In genomic region chr9:110808599-110808980, GRCh38 we compare ENCODE assay signal across 12 cellular contexts.
DNase-seq lines count a peak whose midpoint lies in the region; ATAC-seq and TF ChIP-seq lines count a peak whose summit lies in the region.
"Had no signal": no experiment of that assay in that cellular context is flagged by ENCODE, and none has a peak within 500 bp of the region (broad histone marks: within the 10 kb centered on the region; RNA-seq: fewer than 3 reads in every experiment).

No MANE protein-coding gene starts in this region.

- no peak overlapping the region for H2BK5ac ChIP-seq in mesendoderm (ENCODE audit: low read length)

- peak; percentile 96 for ATAC-seq in GM19328 (IDR thresholded peaks at IDR 0.05; ENCODE audit: unreplicated experiment)
- peak; percentile 98 for ATAC-seq in HG02798 (IDR thresholded peaks at IDR 0.05; ENCODE audit: poor library complexity, unreplicated experiment)
- ATAC-seq in HG03558 (IDR thresholded peaks at IDR 0.05; ENCODE audit: extremely low read depth, unreplicated experiment) = peak; percentile 92
- ATAC-seq in activated CD8-positive, alpha-beta memory T cell treated with anti-CD3 and anti-CD28 coated beads, Interleukin-2, amount 10 ng/mL, durations not matched to agents 7 days and 5 days = no peak
- ATAC-seq: foreskin keratinocyte, right cardiac atrium had no signal

- no peaks in the 10 kb centered on the region for H3K36me3 Mint-ChIP-seq in activated CD8-positive, alpha-beta memory T cell treated with anti-CD3 and anti-CD28 coated beads, Interleukin-2, amount 10 ng/mL, durations not matched to agents 7 days and 5 days

- H3K56ac ChIP-seq in mesendoderm (ENCODE audit: low read length) = no peak overlapping the region

- in situ Hi-C loops in mammary epithelial cell (cut with MboI; ENCODE audit: low sequenced_read_pairs in 2 of 2) = no loop called here

- H3K27me3 ChIP-seq in mesendoderm (ENCODE audit: insufficient read depth, low read length, poor library complexity) = no peaks in the 10 kb centered on the region
- no peaks in the 10 kb centered on the region for H3K27me3 ChIP-seq in mammary epithelial cell (ENCODE audit: insufficient read depth, low read length)
- H3K27me3 ChIP-seq: foreskin keratinocyte had no signal

- DNase-seq in GM10248 (ENCODE audit: extremely low spot score) (peak; percentile 54), mesendoderm (no peak), mammary epithelial cell (no peak)
- no peak for DNase-seq in activated CD4-positive, CD25-positive, alpha-beta regulatory T cell treated with anti-CD3 and anti-CD28 coated beads, Interleukin-2, amount 50 U/mL, for 72 hours
- no peak for DNase-seq in activated CD8-positive, alpha-beta memory T cell treated with anti-CD3 and anti-CD28 coated beads, Interleukin-2, amount 10 ng/mL, durations not matched to agents 7 days and 5 days
- DNase-seq: activated T-cell treated with anti-CD3 and anti-CD28 coated beads for 4 hours, cerebellar nuclear complex, foreskin keratinocyte, right cardiac atrium had no signal

- H3K4me1 Mint-ChIP-seq in activated CD8-positive, alpha-beta memory T cell treated with anti-CD3 and anti-CD28 coated beads, Interleukin-2, amount 10 ng/mL, durations not matched to agents 7 days and 5 days = no peaks in the 10 kb centered on the region

- no peak overlapping the region for H3K4me2 ChIP-seq in mesendoderm (ENCODE audit: low read length)
- H3K4me2 ChIP-seq in mammary epithelial cell (ENCODE audit: insufficient read depth, low read depth, low read length) = no peak overlapping the region

- BruUV-seq in mammary epithelial cell (replicated peaks; lab: Mats Ljungman, UMichigan) = no TSS peak

- H3K79me1 ChIP-seq in mesendoderm (ENCODE audit: low read length) = no peaks in the 10 kb centered on the region

- H3K27me3 Mint-ChIP-seq in activated CD8-positive, alpha-beta memory T cell treated with anti-CD3 and anti-CD28 coated beads, Interleukin-2, amount 10 ng/mL, durations not matched to agents 7 days and 5 days = no peaks in the 10 kb centered on the region

- no peaks in the 10 kb centered on the region for H3K9me3 Mint-ChIP-seq in activated CD8-positive, alpha-beta memory T cell treated with anti-CD3 and anti-CD28 coated beads, Interleukin-2, amount 10 ng/mL, durations not matched to agents 7 days and 5 days (ENCODE audit: low read depth)

- no peaks in the 10 kb centered on the region for H3K9me3 ChIP-seq in mammary epithelial cell (replicated peaks; ENCODE audit: insufficient read depth, low read length)

- H3K27ac ChIP-seq in mesendoderm (ENCODE audit: low read depth, low read length) = no peak overlapping the region
- H3K27ac ChIP-seq in mammary epithelial cell (ENCODE audit: insufficient read depth, low read depth, low read length) = no peak overlapping the region
- H3K27ac ChIP-seq: foreskin keratinocyte had no signal

- TF ChIP-seq CTCF in GM10248 (IDR thresholded peaks at IDR 0.05; ENCODE audit: control extremely low read depth, extremely low read depth, low read depth, missing control alignments) (no peak), mammary epithelial cell (conservative IDR thresholded peaks at IDR 0.05 in 1 of 2, IDR thresholded peaks at IDR 0.05 in 1 of 2; ENCODE audit: extremely low read depth in 1 of 2, insufficient read depth in 1 of 2, low read depth in 1 of 2, low read length in 2 of 2) (no peak)

- dilution Hi-C loops in mammary epithelial cell (cut with HindIII; ENCODE audit: low sequenced_read_pairs) = loop anchor here (25.0 kb wide), 1 partner anchor 121 kb away; no protein-coding TSS in a partner anchor

- H3K4me1 ChIP-seq in mesendoderm (ENCODE audit: control insufficient read depth, low read depth, low read length) (no peaks in the 10 kb centered on the region), mammary epithelial cell (ENCODE audit: insufficient read depth, low read length) (no peaks in the 10 kb centered on the region)

- no peak overlapping the region for H3K4ac ChIP-seq in mesendoderm (ENCODE audit: low read depth, low read length)

- H2AFZ ChIP-seq in mammary epithelial cell (ENCODE audit: low read depth, low read length) = no peak overlapping the region

- H4K20me1 ChIP-seq in mammary epithelial cell (ENCODE audit: insufficient read depth, low read length) = no peaks in the 10 kb centered on the region

- H3K36me3 ChIP-seq in mesendoderm (ENCODE audit: control insufficient read depth, insufficient read depth, low read length) (no peaks in the 10 kb centered on the region), mammary epithelial cell (ENCODE audit: insufficient read depth, low read length) (no peaks in the 10 kb centered on the region)

- no peak overlapping the region for H3K27ac Mint-ChIP-seq in activated CD8-positive, alpha-beta memory T cell treated with anti-CD3 and anti-CD28 coated beads, Interleukin-2, amount 10 ng/mL, durations not matched to agents 7 days and 5 days

- intact Hi-C loops in mammary epithelial cell (cut with micrococcal nuclease) = no loop called here

- no peak overlapping the region for H4K5ac ChIP-seq in mesendoderm (ENCODE audit: low read length)

- no CpG with 5 or more reads among the region's 4 CpGs for WGBS in mesendoderm (ENCODE audit: extremely low coverage, insufficient coverage, low lambda C conversion rate)
- WGBS in mammary epithelial cell (ENCODE audit: low coverage, missing lambda C conversion rate) = 94% methylated on average over 4 of the region's 4 CpGs

- no peak overlapping the region for H3K4me3 Mint-ChIP-seq in activated CD8-positive, alpha-beta memory T cell treated with anti-CD3 and anti-CD28 coated beads, Interleukin-2, amount 10 ng/mL, durations not matched to agents 7 days and 5 days

- no peak overlapping the region for H3K9ac ChIP-seq in mesendoderm (ENCODE audit: low read length)
- no peak overlapping the region for H3K9ac ChIP-seq in mammary epithelial cell (ENCODE audit: insufficient read depth, low read length)

- H2AK5ac ChIP-seq in mesendoderm (ENCODE audit: low read length) = no peak overlapping the region

- no peak overlapping the region for H3K18ac ChIP-seq in mesendoderm (ENCODE audit: low read length)

- no peak overlapping the region for H4K8ac ChIP-seq in mesendoderm (ENCODE audit: low read depth, low read length)

- CTCF ChIA-PET in GM10248 (lab: Yijun Ruan, JAX) = no interaction called here
- CTCF ChIA-PET in mammary epithelial cell (lab: Charles Lee; ENCODE audit: low non-redundant PET) = no interaction called here
- CTCF ChIA-PET in activated CD8-positive, alpha-beta memory T cell treated with anti-CD3 and anti-CD28 coated beads, Interleukin-2, amount 10 ng/mL, durations not matched to agents 7 days and 5 days (lab: Charles Lee) = no interaction called here

- H2BK120ac ChIP-seq in mesendoderm (ENCODE audit: low read depth, low read length) = no peak overlapping the region

- POLR2A ChIA-PET in GM10248 (lab: Yijun Ruan, JAX) = no interaction called here

- H3K4me3 ChIP-seq in mesendoderm (ENCODE audit: low read length) (no peak overlapping the region), mammary epithelial cell (replicated peaks in 1 of 3; ENCODE audit: insufficient read depth in 1 of 3, low read depth in 2 of 3, low read length in 3 of 3) (no peak overlapping the region)

- no peak overlapping the region for H3K23ac ChIP-seq in mesendoderm (ENCODE audit: low read length)

- H3K79me2 ChIP-seq in mesendoderm (ENCODE audit: control insufficient read depth, insufficient read depth, low read length) (no peaks in the 10 kb centered on the region), mammary epithelial cell (ENCODE audit: insufficient read depth, low read length) (no peaks in the 10 kb centered on the region)

- H2BK15ac ChIP-seq in mesendoderm (replicated peaks; ENCODE audit: low read depth) = no peak overlapping the region
